In genomic region chr1:154973344-154974085, GRCh38 we compare ENCODE assay signal across 8 cellular contexts. TPM values are rescaled to one million over a fixed set of nuclear protein-coding genes. Genes with fewer than 3 reads are reported as not detected.
A peak's percentile ranks its signal among the peaks of the same experiment; 100 is the strongest.
DNase-seq lines count a peak whose midpoint lies in the region; ATAC-seq and TF ChIP-seq lines count a peak whose summit lies in the region.

No MANE protein-coding gene starts in this region.

- peaks cover 0 to 9% (median 4%) of the 10 kb centered on the region in 4 donors for H3K36me3 ChIP-seq in right lobe of liver

- ATAC-seq in HG03521 (IDR thresholded peaks at IDR 0.05; ENCODE audit: unreplicated experiment) (peak; percentile 23), right lobe of liver (peak; percentile 54 to 69 (median 62)), GM18520 (IDR thresholded peaks at IDR 0.05; ENCODE audit: unreplicated experiment) (no peak)

- peak in 2 of 4 donors; percentile 13 to 15 for TF ChIP-seq CTCF in right lobe of liver (IDR thresholded peaks at IDR 0.05)

- H3K27me3 ChIP-seq in right lobe of liver, result no peaks in the 10 kb centered on the region

- 2% methylated on average over 35 of the region's 35 CpGs for WGBS in right lobe of liver (ENCODE audit: insufficient coverage, low coverage, low lambda C conversion rate, missing lambda C conversion rate)

- peak overlapping the region; percentile 63 to 83 (median 65) for H3K4me3 ChIP-seq in right lobe of liver

- intact Hi-C loops in right lobe of liver (cut with DNase I), result no loop called here

- H3K4me1 ChIP-seq in right lobe of liver, result peaks cover 0 to 38% (median 14%) of the 10 kb centered on the region in 4 donors

- DNase-seq in GDM1 (lab: John Stamatoyannopoulos, UW), result peak; percentile 81
- peak; percentile 99 for DNase-seq in NCI-H82 (lab: John Stamatoyannopoulos, UW)
- DNase-seq in activated CD4-positive, alpha-beta T cell treated with anti-CD3 and anti-CD28 coated beads, Interleukin-2, amount 50 U/mL, for 48 hours, result peak; percentile 99
- peak; percentile 97 for DNase-seq in ecto neural progenitor cell (ENCODE audit: low spot score)
- DNase-seq in right lobe of liver, result peak; percentile 98 to 99 (median 98)
- peak; percentile 92 for DNase-seq in stimulated activated CD4-positive, alpha-beta T cell treated with anti-CD3 and anti-CD28 coated beads, Interleukin-4, amount 100 ng/mL, for 1 hour

- peak overlapping the region; percentile 98 to 99 (median 99) for H3K27ac ChIP-seq in right lobe of liver

- TF ChIP-seq POLR2A in right lobe of liver (IDR thresholded peaks at IDR 0.05), result peak; percentile 89

- H3K9me3 ChIP-seq in right lobe of liver, result no peaks in the 10 kb centered on the region

RNA-seq across cellular contexts. Expression of gene CKS1B, which starts 1.0 kb away (rescaled TPM):
- total RNA-seq in right lobe of liver, result 10 to 100 TPM; 14.9 to 51.7 (median 23.1) TPM

RNA-seq across cellular contexts. Expression of gene SHC1, which starts 3.0 kb away (rescaled TPM):
- total RNA-seq in right lobe of liver, result 100 to 1,000 TPM in 1 of 6 experiments, 10 to 100 TPM in 5; 44.6 to 108 (median 75.3) TPM

RNA-seq across cellular contexts. Expression of gene FLAD1, which starts 9.6 kb away (rescaled TPM):
- 10 to 100 TPM; 18.3 to 33.1 (median 24.6) TPM for total RNA-seq in right lobe of liver

RNA-seq across cellular contexts. Expression of gene PYGO2, which starts 11.9 kb away (rescaled TPM):
- 10 to 100 TPM in 4 of 6 experiments, 1 to 10 TPM in 2; 9.1 to 13.5 (median 10.9) TPM for total RNA-seq in right lobe of liver

RNA-seq across cellular contexts. Expression of gene PBXIP1, which starts 17.6 kb away (rescaled TPM):
- 10 to 100 TPM; 16.7 to 25.9 (median 19.1) TPM for total RNA-seq in right lobe of liver
